In genomic region chr3:156396851-156397250, GRCh38 we compare ENCODE assay signal across 15 cellular contexts.
A peak's percentile ranks its signal among the peaks of the same experiment; 100 is the strongest.
DNase-seq lines count a peak whose midpoint lies in the region; ATAC-seq and TF ChIP-seq lines count a peak whose summit lies in the region.
"Had no signal": no experiment of that assay in that cellular context is flagged by ENCODE, and none has a peak within 500 bp of the region (broad histone marks: within the 10 kb centered on the region; RNA-seq: fewer than 3 reads in every experiment).

No MANE protein-coding gene starts in this region.

- H3K27me3 ChIP-seq in BJ (ENCODE audit: control insufficient read depth, insufficient read depth, low read length) (no peaks in the 10 kb centered on the region), thyroid gland (no peaks in the 10 kb centered on the region), ovary (no peaks in the 10 kb centered on the region), aorta (ENCODE audit: control insufficient read depth in 1 of 2, insufficient read depth in 2 of 2, low read length in 1 of 2) (no peaks in the 10 kb centered on the region)
- H3K27me3 ChIP-seq: SJSA1 had no signal

- POLR2A ChIA-PET in BJ (lab: Charles Lee): no interaction called here

- CTCF ChIA-PET in BJ (lab: Yijun Ruan, JAX): interaction anchor here (1.3 to 1.6 kb wide), 2 partner anchors 14 to 55 kb away, joined by 3 to 7 read pairs; no protein-coding TSS in a partner anchor

- WGBS in thyroid gland, 2 donors: 48 to 58% methylated on average over 4 of the region's 4 CpGs
- WGBS in ovary, 3 donors: 78 to 81% (median 80%) methylated on average over 4 of the region's 4 CpGs
- 95 to 96% methylated on average over 4 of the region's 4 CpGs for WGBS in aorta, 2 donors

- intact Hi-C loops in thyroid gland (cut with DNase I) (no loop called here), ovary (cut with DNase I) (no loop called here), aorta (cut with DNase I) (no loop called here)

- H3K36me3 ChIP-seq in BJ (ENCODE audit: control insufficient read depth, insufficient read depth, low read length): no peaks in the 10 kb centered on the region
- no peaks in the 10 kb centered on the region for H3K36me3 ChIP-seq in thyroid gland
- H3K36me3 ChIP-seq in ovary: no peaks in the 10 kb centered on the region
- H3K36me3 ChIP-seq in aorta (ENCODE audit: control insufficient read depth in 1 of 2, insufficient read depth in 2 of 2, low read length in 1 of 2): no peaks in the 10 kb centered on the region
- H3K36me3 ChIP-seq: SJSA1 had no signal

- no peak for ATAC-seq in aorta (ENCODE audit: low FRiP score)
- ATAC-seq: K562 had no signal

- H3K9me3 ChIP-seq in thyroid gland: no peaks in the 10 kb centered on the region
- no peaks in the 10 kb centered on the region for H3K9me3 ChIP-seq in ovary
- no peaks in the 10 kb centered on the region for H3K9me3 ChIP-seq in aorta (ENCODE audit: control insufficient read depth, low read length)
- H3K9me3 ChIP-seq: Caco-2, SJSA1 had no signal

- peaks cover 63 to 68% of the 10 kb centered on the region in 2 donors for H3K4me1 ChIP-seq in thyroid gland
- no peaks in the 10 kb centered on the region for H3K4me1 ChIP-seq in ovary (ENCODE audit: insufficient read depth)
- H3K4me1 ChIP-seq in aorta (ENCODE audit: control insufficient read depth in 1 of 2, insufficient read depth in 2 of 2, low read length in 2 of 2): peaks cover 0 to 7% of the 10 kb centered on the region in 2 donors
- H3K4me1 ChIP-seq: SJSA1 had no signal

- TF ChIP-seq POLR2A in thyroid gland (IDR thresholded peaks at IDR 0.05) (peak in 1 of 2 donors; percentile 49), ovary (IDR thresholded peaks at IDR 0.05) (no peak)

- DNase-seq in BJ (ENCODE audit: low read depth): peak; percentile 72
- peak; percentile 5 for DNase-seq in NCI-H1694 (lab: John Stamatoyannopoulos, UW)
- DNase-seq in fibroblast of gingiva (ENCODE audit: low read depth): peak; percentile 70
- DNase-seq in thyroid gland: peak; percentile 33 to 39
- no peak for DNase-seq in NCI-H510A (lab: John Stamatoyannopoulos, UW)
- DNase-seq in ovary: no peak
- DNase-seq in aorta: no peak
- DNase-seq: ACHN, Caco-2, MV-4-11, NCI-H1417 treated with DMSO at 0.1 percent for 48 hours, NCI-H2029 treated with DMSO at 0.1 percent for 48 hours, NCI-H524 treated with DMSO at 0.1 percent for 48 hours had no signal

- TF ChIP-seq CTCF in BJ (IDR thresholded peaks at IDR 0.05; ENCODE audit: insufficient read depth, low read depth, low read length) (no peak), thyroid gland (IDR thresholded peaks at IDR 0.05) (no peak), ovary (IDR thresholded peaks at IDR 0.05) (no peak)

- H3K27ac ChIP-seq in thyroid gland (peak overlapping the region; percentile 77 to 92 (median 90)), ovary (no peak overlapping the region), aorta (ENCODE audit: low read depth in 1 of 2, low read length in 2 of 2) (no peak overlapping the region)
- H3K27ac ChIP-seq: SJSA1 had no signal

- H3K4me3 ChIP-seq in BJ (ENCODE audit: low read depth, low read length): no peak overlapping the region
- no peak overlapping the region for H3K4me3 ChIP-seq in thyroid gland (replicated peaks in 1 of 3)
- H3K4me3 ChIP-seq in ovary: no peak overlapping the region
- no peak overlapping the region for H3K4me3 ChIP-seq in aorta (ENCODE audit: low read length in 2 of 2)
- H3K4me3 ChIP-seq: K562, SJSA1 had no signal

- no peak for TF ChIP-seq EP300 in ovary (IDR thresholded peaks at IDR 0.05)

Comparison
In these comparisons a context has a peak if more than half of its experiments do, and no peak if none do; other contexts are left out.
1. DNase-seq: peak in BJ (single experiment), NCI-H1694 (single experiment), fibroblast of gingiva (single experiment) and thyroid gland (2 of 2); none in NCI-H510A (single experiment), ovary (0 of 5) and aorta (0 of 2).
2. H3K27ac ChIP-seq: peak in thyroid gland (3 of 3); none in ovary (0 of 2) and aorta (0 of 2).